Comparison of ENCODE assay signal across 21 cellular contexts in the genomic region with DNA sequence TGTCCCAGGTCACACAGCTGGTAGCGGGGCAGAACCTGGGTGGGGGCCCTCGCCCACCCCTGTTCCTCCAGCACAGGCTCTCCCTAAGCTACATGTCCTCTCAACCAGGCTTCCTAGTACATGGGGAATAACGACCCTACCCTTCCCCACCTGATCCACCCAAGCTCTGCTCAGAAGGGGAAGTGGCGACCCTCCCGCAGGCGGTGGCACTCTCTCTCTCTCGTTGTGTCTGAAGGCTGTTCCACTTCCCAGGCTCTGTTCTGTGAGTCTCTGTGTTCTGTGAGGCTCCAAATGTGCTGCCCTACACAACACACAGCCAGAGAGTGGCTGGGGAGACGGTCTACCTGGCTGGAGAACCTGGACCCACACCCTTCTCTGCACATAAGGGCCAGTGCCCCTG.
DNase-seq lines count a peak whose midpoint lies in the region; ATAC-seq, FAIRE-seq and TF ChIP-seq lines count a peak whose summit lies in the region.
"Had no signal": no experiment of that assay in that cellular context is flagged by ENCODE, and none has a peak within 500 bp of the region (broad histone marks: within the 10 kb centered on the region; RNA-seq: fewer than 3 reads in every experiment).

No MANE protein-coding gene starts in this region.

- WGBS in H1 (ENCODE audit: extremely low coverage in 1 of 2, insufficient coverage in 1 of 2, insufficient read length in 1 of 2, insufficient replicate concordance in 2 of 2, low coverage in 1 of 2, low lambda C conversion rate in 2 of 2, missing lambda C conversion rate in 1 of 2), 2 experiments, result 80% methylated on average over 8 of the region's 8 CpGs; no CpG with 5 or more reads in 1 of the 2 experiments

- no peak overlapping the region for H3K4ac ChIP-seq in H1 (replicated peaks; ENCODE audit: insufficient read length, low read depth, low read length)

- peak overlapping the region; percentile 24 for H2BK120ac ChIP-seq in H1 (replicated peaks; ENCODE audit: low read depth, low read length)

- POLR2A ChIA-PET in H1 (lab: Charles Lee; ENCODE audit: partially characterized antibody), result no interaction called here

- 0 out of 2 replicates have a peak overlapping the region, but pooled peaks have one; percentile 12 for H2BK5ac ChIP-seq in H1 (ENCODE audit: low read depth, low read length)

- no peak overlapping the region for H3K23ac ChIP-seq in H1 (ENCODE audit: insufficient read length)

- H4K20me1 ChIP-seq in H1 (replicated peaks in 1 of 2; ENCODE audit: control insufficient read depth in 1 of 2, insufficient read depth in 2 of 2, low read length in 2 of 2), result no peaks in the 10 kb centered on the region

- TF ChIP-seq POLR2A in H1 (IDR thresholded peaks at IDR 0.05; ENCODE audit: control extremely low read depth in 1 of 2, low read depth in 2 of 2, low read length in 2 of 2) (no peak), uterus (IDR thresholded peaks at IDR 0.05) (no peak)

- peak overlapping the region; percentile 56; the same call in 1 of the 2 replicates for H2BK12ac ChIP-seq in H1 (ENCODE audit: low read depth, low read length)

- H3K79me2 ChIP-seq in H1 (ENCODE audit: control insufficient read depth in 1 of 2, insufficient read depth in 2 of 2, low read length in 2 of 2), result no peaks in the 10 kb centered on the region

- no peak overlapping the region for H4K5ac ChIP-seq in H1 (ENCODE audit: insufficient read length, low read depth, low read length)

- H3K4me1 ChIP-seq in left ventricle myocardium inferior, result peaks cover 15% of the 10 kb centered on the region
- peaks cover 6 to 9% (median 8%) of the 10 kb centered on the region in 4 experiments for H3K4me1 ChIP-seq in H1 (replicated peaks in 1 of 4; ENCODE audit: control insufficient read depth in 3 of 4, insufficient read depth in 4 of 4, low read length in 3 of 4)
- H3K4me1 ChIP-seq in uterus, result peaks cover 0 to 7% of the 10 kb centered on the region in 2 donors
- H3K4me1 ChIP-seq: foreskin keratinocyte, Peyer's patch had no signal

- TF ChIP-seq EP300 in H1 (IDR thresholded peaks at IDR 0.05; ENCODE audit: borderline replicate concordance in 1 of 2, low read depth in 2 of 2, low read length in 2 of 2), result no peak

- H3K4me3 ChIP-seq in left ventricle myocardium inferior (no peak overlapping the region), H1 (ENCODE audit: extremely low read depth in 1 of 4, insufficient read depth in 2 of 4, low read depth in 3 of 4, low read length in 4 of 4) (no peak overlapping the region), uterus (no peak overlapping the region)
- H3K4me3 ChIP-seq: A549, Peyer's patch had no signal

- CTCF ChIA-PET in H1 (lab: Charles Lee; ENCODE audit: partially characterized antibody), result interaction anchor here (0.6 to 1.5 kb wide), 4 partner anchors 9 to 89 kb away, joined by 3 read pairs; no protein-coding TSS in a partner anchor

- no peak overlapping the region for H4K8ac ChIP-seq in H1 (ENCODE audit: extremely low read depth, insufficient read depth, low read length)

- ATAC-seq in Right ventricle myocardium superior (ENCODE audit: poor library complexity) (no peak), sciatic nerve (peak; percentile 2), GM21381 (IDR thresholded peaks at IDR 0.05; ENCODE audit: unreplicated experiment) (no peak), HG03280 (IDR thresholded peaks at IDR 0.05; ENCODE audit: unreplicated experiment) (no peak)
- ATAC-seq: A549; activated T-helper 17 cell treated with anti-CD3 and anti-CD28 coated beads, Interleukin-2, amount 50 U/mL, for 72 hours; foreskin keratinocyte; HCT116; HepG2; stimulated activated naive CD8-positive, alpha-beta T cell treated with anti-CD3 and anti-CD28 coated beads, Interleukin-15, amount 100 ng/mL, for 72 hours had no signal

- H3K23me2 ChIP-seq in H1 (ENCODE audit: low read depth, low read length), result no peaks in the 10 kb centered on the region

- intact Hi-C loops in left ventricle myocardium inferior (cut with micrococcal nuclease) (no loop called here), Right ventricle myocardium superior (cut with DNase I) (no loop called here), sciatic nerve (cut with DNase I) (no loop called here), uterus (cut with DNase I; ENCODE audit: low total_unique reads) (no loop called here)

- H3K18ac ChIP-seq in H1 (ENCODE audit: extremely low read depth, low read length), result no peak overlapping the region

- no peak overlapping the region for H3K4me2 ChIP-seq in H1 (ENCODE audit: insufficient read depth in 1 of 2, low read depth in 2 of 2, low read length in 2 of 2)
- H3K4me2 ChIP-seq: A549 had no signal

- FAIRE-seq in H1 (lab: Jason Lieb, UNC), result no peak
- FAIRE-seq: A549, D721Med, HepG2, small intestine had no signal

- no peak overlapping the region for H3K56ac ChIP-seq in H1 (replicated peaks; ENCODE audit: insufficient read length, low read depth, low read length)

- H2BK20ac ChIP-seq in H1 (ENCODE audit: low read length), result peak overlapping the region; percentile 25; the same call in 1 of the 2 replicates

- no peaks in the 10 kb centered on the region for H3K27me3 ChIP-seq in left ventricle myocardium inferior (ENCODE audit: low read depth)
- H3K27me3 ChIP-seq in H1 (replicated peaks in 1 of 4; ENCODE audit: control insufficient read depth in 3 of 4, extremely low read depth in 1 of 4, insufficient read depth in 3 of 4, low read length in 3 of 4), result no peaks in the 10 kb centered on the region
- no peaks in the 10 kb centered on the region for H3K27me3 ChIP-seq in uterus
- H3K27me3 ChIP-seq: Peyer's patch had no signal

- H3K36me3 ChIP-seq in left ventricle myocardium inferior (no peaks in the 10 kb centered on the region), H1 (ENCODE audit: control insufficient read depth in 2 of 4, insufficient read depth in 4 of 4, low read length in 3 of 4) (no peaks in the 10 kb centered on the region), uterus (no peaks in the 10 kb centered on the region)
- H3K36me3 ChIP-seq: Peyer's patch had no signal

- peak overlapping the region; percentile 78 for H3K27ac ChIP-seq in left ventricle myocardium inferior (replicated peaks)
- no peak overlapping the region for H3K27ac ChIP-seq in H1 (ENCODE audit: low read depth, low read length)
- peak overlapping the region; percentile 59 to 66 for H3K27ac ChIP-seq in uterus
- H3K27ac ChIP-seq: C4-2B, foreskin keratinocyte had no signal

- H3K79me1 ChIP-seq in H1 (ENCODE audit: low read depth, low read length), result no peaks in the 10 kb centered on the region

- H3K9ac ChIP-seq in H1 (replicated peaks in 1 of 4; ENCODE audit: extremely low read depth in 1 of 4, low read depth in 3 of 4, low read length in 3 of 4), result no peak overlapping the region

- H2AFZ ChIP-seq in H1 (ENCODE audit: low read length), result 0 out of 2 replicates have a peak overlapping the region, but pooled peaks have one; percentile 23

- no peaks in the 10 kb centered on the region for H3K9me3 ChIP-seq in left ventricle myocardium inferior (replicated peaks)
- H3K9me3 ChIP-seq in H1 (ENCODE audit: insufficient read depth in 2 of 2, low read depth in 1 of 2, low read length in 1 of 2), result no peaks in the 10 kb centered on the region
- H3K9me3 ChIP-seq in uterus, result no peaks in the 10 kb centered on the region
- H3K9me3 ChIP-seq: A549, Peyer's patch had no signal

- no peak overlapping the region for H2AK5ac ChIP-seq in H1 (ENCODE audit: low read depth, low read length)

- peak overlapping the region; percentile 25 for H4K91ac ChIP-seq in H1 (replicated peaks; ENCODE audit: insufficient read length, low read length)

- peak overlapping the region; percentile 51; the same call in 1 of the 2 replicates for H2BK15ac ChIP-seq in H1 (ENCODE audit: low read length)

- TF ChIP-seq CTCF in left ventricle myocardium inferior (IDR thresholded peaks at IDR 0.05; ENCODE audit: borderline replicate concordance) (no peak), H1 (IDR thresholded peaks at IDR 0.05; ENCODE audit: control extremely low read depth in 1 of 3, insufficient read depth in 1 of 3, low read depth in 1 of 3, low read length in 3 of 3) (no peak), uterus (IDR thresholded peaks at IDR 0.05) (no peak)

- TF ChIP-seq RAD21 in H1 (IDR thresholded peaks at IDR 0.05 in 1 of 2, conservative IDR thresholded peaks at IDR 0.05 in 1 of 2; ENCODE audit: low read depth in 2 of 2, low read length in 2 of 2), result no peak

- no peak overlapping the region for H3K14ac ChIP-seq in H1 (ENCODE audit: insufficient read length)

- DNase-seq in left ventricle myocardium inferior (no peak), Right ventricle myocardium superior (no peak), H1 (ENCODE audit: low read depth in 1 of 2, low spot score in 2 of 2) (no peak), sciatic nerve (ENCODE audit: low spot score) (no peak), uterus (no peak), NCI-H524 treated with DMSO at 0.1 percent for 48 hours (lab: John Stamatoyannopoulos, UW) (no peak)
- DNase-seq: foreskin keratinocyte; natural killer cell; NCI-H1105; Peyer's patch; small intestine; stimulated activated CD4-positive, alpha-beta T cell treated with anti-CD3 and anti-CD28 coated beads, Interleukin-2, amount 100 ng/mL, for 48 hours; stimulated activated naive CD8-positive, alpha-beta T cell treated with anti-CD3 and anti-CD28 coated beads, Interleukin-15, amount 100 ng/mL, for 72 hours had no signal

TF ChIP-seq in H1, 55 proteins besides CTCF, POLR2A, EP300 and RAD21 (continues in another document):
- TF ChIP-seq JUN (IDR thresholded peaks at IDR 0.05; ENCODE audit: low read depth, low read length), result no peak
- no peak for TF ChIP-seq JUND (IDR thresholded peaks at IDR 0.05; ENCODE audit: low read length)
- no peak for TF ChIP-seq BCL11A (IDR thresholded peaks at IDR 0.05; ENCODE audit: low read depth in 2 of 2, low read length in 2 of 2)
- no peak for TF ChIP-seq SP2 (IDR thresholded peaks at IDR 0.05; ENCODE audit: low read length)
- TF ChIP-seq TAF1 (IDR thresholded peaks at IDR 0.05; ENCODE audit: low read depth, low read length), result no peak
- no peak for TF ChIP-seq POU5F1 (IDR thresholded peaks at IDR 0.05; ENCODE audit: low read depth, low read length)
